In genomic region chr10:90051053-90051452, GRCh38 we compare ENCODE assay signal across 1 cellular context.
TF ChIP-seq lines count a peak whose summit lies in the region.

No MANE protein-coding gene starts in this region.

TF ChIP-seq in HCT116, 20 proteins besides CTCF, POLR2A, EP300 and RAD21 (continued from another document):
- TF ChIP-seq REST (IDR thresholded peaks at IDR 0.05; ENCODE audit: low read depth): no peak
- no peak for TF ChIP-seq EGR1 (IDR thresholded peaks at IDR 0.05; ENCODE audit: low read depth)
- TF ChIP-seq POLR2AphosphoS5 (IDR thresholded peaks at IDR 0.05; ENCODE audit: low read depth, low read length): no peak
- no peak for TF ChIP-seq SIN3A (IDR thresholded peaks at IDR 0.05; ENCODE audit: low read depth)
- TF ChIP-seq CEBPB (IDR thresholded peaks at IDR 0.05; ENCODE audit: low read depth): no peak
- no peak for TF ChIP-seq CBX3 (IDR thresholded peaks at IDR 0.05; ENCODE audit: low read depth)
- TF ChIP-seq TCF7L2 (IDR thresholded peaks at IDR 0.05; ENCODE audit: borderline replicate concordance, extremely low read depth, insufficient read depth, insufficient read length): no peak
